In genomic region chr3:55852326-55852725, GRCh38 we compare ENCODE assay signal across 34 cellular contexts.
"Had no signal": no experiment of that assay in that cellular context is flagged by ENCODE, and none has a peak within 500 bp of the region (broad histone marks: within the 10 kb centered on the region; RNA-seq: fewer than 3 reads in every experiment).

No MANE protein-coding gene starts in this region.

- H3K9me3 ChIP-seq: MG63 had no signal

- H3K36me3 ChIP-seq: MG63 had no signal

- H3K27me3 ChIP-seq: MG63 had no signal

- H3K4me3 ChIP-seq: MG63 had no signal

- DNase-seq: Karpas-422, Kasumi-1, MG63, MM.1S, MV-4-11, NCI-H1048, NCI-H1092, NCI-H1092 treated with DMSO at 0.1 percent for 48 hours, NCI-H1105, NCI-H1105 treated with DMSO at 0.1 percent for 48 hours, NCI-H1417, NCI-H1417 treated with DMSO at 0.1 percent for 48 hours, NCI-H1436, NCI-H1436 treated with DMSO at 0.1 percent for 48 hours, NCI-H146, NCI-H1694, NCI-H1694 treated with DMSO at 0.1 percent for 48 hours, NCI-H187, NCI-H187 treated with DMSO at 0.1 percent for 48 hours, NCI-H1930, NCI-H2029, NCI-H2029 treated with DMSO at 0.1 percent for 48 hours, NCI-H2081, NCI-H2081 treated with DMSO at 0.1 percent for 48 hours, NCI-H2107, NCI-H2171, NCI-H2171 treated with DMSO at 0.1 percent for 48 hours, NCI-H2227 treated with DMSO at 0.1 percent for 48 hours, NCI-H226, NCI-H345, NCI-H446, NCI-H446 treated with DMSO at 0.1 percent for 48 hours, NCI-H510A, NCI-H510A treated with DMSO at 0.1 percent for 48 hours had no signal
